Comparison of ENCODE assay signal across 1 cellular context in the genomic region with DNA sequence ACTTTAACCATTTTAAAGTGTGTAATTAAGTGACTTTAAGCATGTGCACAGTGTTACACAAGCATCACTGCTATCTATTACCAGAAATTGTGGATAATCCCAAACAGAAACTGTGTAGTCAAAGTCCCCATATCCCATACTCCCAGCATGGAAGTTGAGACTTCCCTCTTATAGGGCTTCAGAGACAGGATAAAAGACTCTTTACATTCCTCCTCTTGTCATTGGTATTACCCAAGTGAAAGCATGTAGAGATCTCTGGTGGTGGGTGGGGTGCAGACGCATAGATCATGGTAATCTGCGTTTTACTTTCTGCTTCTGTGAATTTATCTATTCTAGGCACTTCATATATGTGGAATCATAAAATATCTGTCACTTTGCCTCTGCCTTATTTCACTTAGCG. TPM values are rescaled to one million over a fixed set of nuclear protein-coding genes. Genes with fewer than 3 reads are reported as not detected.
"Had no signal": no experiment of that assay in that cellular context is flagged by ENCODE, and none has a peak within 500 bp of the region (broad histone marks: within the 10 kb centered on the region; RNA-seq: fewer than 3 reads in every experiment).

No MANE protein-coding gene starts in this region.

RNA-seq across cellular contexts. Expression of gene ZNF658, which starts 18.7 kb away (rescaled TPM):
- total RNA-seq: ascending aorta had no signal
